Comparison of ENCODE assay signal across 1 cellular context in the genomic region with DNA sequence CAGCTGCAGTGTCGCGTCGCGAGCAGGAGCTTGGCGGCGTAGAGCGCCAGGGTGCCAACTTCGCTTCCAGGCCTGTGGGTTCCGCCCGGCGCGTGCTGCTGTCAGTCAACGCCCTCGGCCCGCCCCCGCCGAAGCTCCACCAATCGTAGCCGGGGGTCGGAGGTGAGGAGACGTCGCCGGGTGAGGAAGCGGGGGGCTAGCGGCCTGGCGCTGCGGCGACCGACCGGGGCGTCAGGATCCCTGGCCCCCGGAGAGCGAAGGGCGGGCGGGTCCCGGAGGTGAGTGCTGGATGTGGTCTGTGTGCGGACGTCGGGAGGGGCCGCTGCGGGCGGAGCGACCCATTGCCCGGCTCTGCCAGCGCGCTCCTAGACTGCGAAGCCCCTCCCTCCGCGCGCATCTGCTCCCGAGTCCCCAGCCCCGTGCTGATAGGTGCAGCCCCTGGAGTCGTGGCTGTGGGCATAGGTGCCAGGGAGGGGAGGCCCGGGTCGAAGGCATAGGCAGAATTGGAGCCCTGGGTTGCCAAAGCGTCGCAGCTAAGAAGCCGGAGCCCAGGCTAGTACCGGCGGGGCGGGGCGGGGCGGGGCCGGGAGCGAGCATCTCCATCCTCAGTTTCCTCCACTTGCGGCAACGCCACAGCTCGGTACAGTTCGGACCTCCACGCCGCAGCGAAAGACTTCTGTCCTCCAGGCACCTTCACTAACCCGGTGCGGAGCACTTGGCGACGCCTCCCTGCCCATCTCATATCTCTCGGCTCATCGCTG.
TF ChIP-seq lines count a peak whose summit lies in the region.

A gene (plus strand): TSS at position 165 of the 761 bp plus-strand sequence. CDS start 6,386 bp downstream, outside the sequence.

TF ChIP-seq in GM12878, 131 proteins besides CTCF, POLR2A, EP300 and RAD21 (continued from another document):
- TF ChIP-seq GATAD2B (conservative IDR thresholded peaks at IDR 0.05; ENCODE audit: low read depth) = peak; percentile 83
- peak; percentile 70; the same call in 1 of the 2 replicates for TF ChIP-seq HDGF (IDR thresholded peaks at IDR 0.05)
- TF ChIP-seq NR2F1 (conservative IDR thresholded peaks at IDR 0.05) = peak; percentile 86
- TF ChIP-seq CREM (IDR thresholded peaks at IDR 0.05; ENCODE audit: low read depth) = 0 out of 2 replicates have a peak, but pooled peaks have one; percentile 37
- peak; percentile 43; the same call in 1 of the 2 replicates for TF ChIP-seq POLR2AphosphoS5 (IDR thresholded peaks at IDR 0.05; ENCODE audit: low read length)
- peak; percentile 94 for TF ChIP-seq DPF2 (IDR thresholded peaks at IDR 0.05)
- TF ChIP-seq, protein P1, sequence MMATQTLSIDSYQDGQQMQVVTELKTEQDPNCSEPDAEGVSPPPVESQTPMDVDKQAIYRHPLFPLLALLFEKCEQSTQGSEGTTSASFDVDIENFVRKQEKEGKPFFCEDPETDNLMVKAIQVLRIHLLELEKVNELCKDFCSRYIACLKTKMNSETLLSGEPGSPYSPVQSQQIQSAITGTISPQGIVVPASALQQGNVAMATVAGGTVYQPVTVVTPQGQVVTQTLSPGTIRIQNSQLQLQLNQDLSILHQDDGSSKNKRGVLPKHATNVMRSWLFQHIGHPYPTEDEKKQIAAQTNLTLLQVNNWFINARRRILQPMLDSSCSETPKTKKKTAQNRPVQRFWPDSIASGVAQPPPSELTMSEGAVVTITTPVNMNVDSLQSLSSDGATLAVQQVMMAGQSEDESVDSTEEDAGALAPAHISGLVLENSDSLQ (IDR thresholded peaks at IDR 0.05) = peak; percentile 98
- TF ChIP-seq STAT1 (conservative IDR thresholded peaks at IDR 0.05) = no peak
- peak; percentile 48 for TF ChIP-seq IKZF1 (conservative IDR thresholded peaks at IDR 0.05)
- TF ChIP-seq PAX5 (IDR thresholded peaks at IDR 0.05; ENCODE audit: borderline replicate concordance, low read depth, low read length) = peak; percentile 53; the same call in 1 of the 2 replicates
- peak in 1 of 2 experiments; percentile 73; a peak in 1 of 3 replicates for TF ChIP-seq EGR1 (IDR thresholded peaks at IDR 0.05; ENCODE audit: borderline replicate concordance in 1 of 2, low read depth in 2 of 2, low read length in 2 of 2)
- TF ChIP-seq, protein P2, sequence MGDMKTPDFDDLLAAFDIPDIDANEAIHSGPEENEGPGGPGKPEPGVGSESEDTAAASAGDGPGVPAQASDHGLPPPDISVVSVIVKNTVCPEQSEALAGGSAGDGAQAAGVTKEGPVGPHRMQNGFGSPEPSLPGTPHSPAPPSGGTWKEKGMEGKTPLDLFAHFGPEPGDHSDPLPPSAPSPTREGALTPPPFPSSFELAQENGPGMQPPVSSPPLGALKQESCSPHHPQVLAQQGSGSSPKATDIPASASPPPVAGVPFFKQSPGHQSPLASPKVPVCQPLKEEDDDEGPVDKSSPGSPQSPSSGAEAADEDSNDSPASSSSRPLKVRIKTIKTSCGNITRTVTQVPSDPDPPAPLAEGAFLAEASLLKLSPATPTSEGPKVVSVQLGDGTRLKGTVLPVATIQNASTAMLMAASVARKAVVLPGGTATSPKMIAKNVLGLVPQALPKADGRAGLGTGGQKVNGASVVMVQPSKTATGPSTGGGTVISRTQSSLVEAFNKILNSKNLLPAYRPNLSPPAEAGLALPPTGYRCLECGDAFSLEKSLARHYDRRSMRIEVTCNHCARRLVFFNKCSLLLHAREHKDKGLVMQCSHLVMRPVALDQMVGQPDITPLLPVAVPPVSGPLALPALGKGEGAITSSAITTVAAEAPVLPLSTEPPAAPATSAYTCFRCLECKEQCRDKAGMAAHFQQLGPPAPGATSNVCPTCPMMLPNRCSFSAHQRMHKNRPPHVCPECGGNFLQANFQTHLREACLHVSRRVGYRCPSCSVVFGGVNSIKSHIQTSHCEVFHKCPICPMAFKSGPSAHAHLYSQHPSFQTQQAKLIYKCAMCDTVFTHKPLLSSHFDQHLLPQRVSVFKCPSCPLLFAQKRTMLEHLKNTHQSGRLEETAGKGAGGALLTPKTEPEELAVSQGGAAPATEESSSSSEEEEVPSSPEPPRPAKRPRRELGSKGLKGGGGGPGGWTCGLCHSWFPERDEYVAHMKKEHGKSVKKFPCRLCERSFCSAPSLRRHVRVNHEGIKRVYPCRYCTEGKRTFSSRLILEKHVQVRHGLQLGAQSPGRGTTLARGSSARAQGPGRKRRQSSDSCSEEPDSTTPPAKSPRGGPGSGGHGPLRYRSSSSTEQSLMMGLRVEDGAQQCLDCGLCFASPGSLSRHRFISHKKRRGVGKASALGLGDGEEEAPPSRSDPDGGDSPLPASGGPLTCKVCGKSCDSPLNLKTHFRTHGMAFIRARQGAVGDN (IDR thresholded peaks at IDR 0.05) = peak; percentile 86
- peak; percentile 92 for TF ChIP-seq NR2C1 (IDR thresholded peaks at IDR 0.05)
- TF ChIP-seq, protein P3, sequence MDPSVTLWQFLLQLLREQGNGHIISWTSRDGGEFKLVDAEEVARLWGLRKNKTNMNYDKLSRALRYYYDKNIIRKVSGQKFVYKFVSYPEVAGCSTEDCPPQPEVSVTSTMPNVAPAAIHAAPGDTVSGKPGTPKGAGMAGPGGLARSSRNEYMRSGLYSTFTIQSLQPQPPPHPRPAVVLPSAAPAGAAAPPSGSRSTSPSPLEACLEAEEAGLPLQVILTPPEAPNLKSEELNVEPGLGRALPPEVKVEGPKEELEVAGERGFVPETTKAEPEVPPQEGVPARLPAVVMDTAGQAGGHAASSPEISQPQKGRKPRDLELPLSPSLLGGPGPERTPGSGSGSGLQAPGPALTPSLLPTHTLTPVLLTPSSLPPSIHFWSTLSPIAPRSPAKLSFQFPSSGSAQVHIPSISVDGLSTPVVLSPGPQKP (IDR thresholded peaks at IDR 0.05; ENCODE audit: low read depth, low read length) = 0 out of 2 replicates have a peak, but pooled peaks have one; percentile 14
- TF ChIP-seq, protein P4, sequence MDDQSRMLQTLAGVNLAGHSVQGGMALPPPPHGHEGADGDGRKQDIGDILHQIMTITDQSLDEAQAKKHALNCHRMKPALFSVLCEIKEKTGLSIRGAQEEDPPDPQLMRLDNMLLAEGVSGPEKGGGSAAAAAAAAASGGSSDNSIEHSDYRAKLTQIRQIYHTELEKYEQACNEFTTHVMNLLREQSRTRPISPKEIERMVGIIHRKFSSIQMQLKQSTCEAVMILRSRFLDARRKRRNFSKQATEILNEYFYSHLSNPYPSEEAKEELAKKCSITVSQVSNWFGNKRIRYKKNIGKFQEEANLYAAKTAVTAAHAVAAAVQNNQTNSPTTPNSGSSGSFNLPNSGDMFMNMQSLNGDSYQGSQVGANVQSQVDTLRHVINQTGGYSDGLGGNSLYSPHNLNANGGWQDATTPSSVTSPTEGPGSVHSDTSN (IDR thresholded peaks at IDR 0.05; ENCODE audit: insufficient replicate concordance, low read depth, low read length) = peak; percentile 95
- TF ChIP-seq BHLHE40 (IDR thresholded peaks at IDR 0.05; ENCODE audit: borderline replicate concordance in 1 of 2, low read depth in 2 of 2, low read length in 1 of 2) = peak; percentile 60 to 86; a peak in 3 of 4 replicates
- TF ChIP-seq CHD2 (IDR thresholded peaks at IDR 0.05; ENCODE audit: borderline replicate concordance, low read depth, low read length) = 0 out of 2 replicates have a peak, but pooled peaks have one; percentile 54
- no peak for TF ChIP-seq MTA2 (IDR thresholded peaks at IDR 0.05; ENCODE audit: low read depth)
